ENCODE assay signal across 8 cellular contexts in the genomic region with DNA sequence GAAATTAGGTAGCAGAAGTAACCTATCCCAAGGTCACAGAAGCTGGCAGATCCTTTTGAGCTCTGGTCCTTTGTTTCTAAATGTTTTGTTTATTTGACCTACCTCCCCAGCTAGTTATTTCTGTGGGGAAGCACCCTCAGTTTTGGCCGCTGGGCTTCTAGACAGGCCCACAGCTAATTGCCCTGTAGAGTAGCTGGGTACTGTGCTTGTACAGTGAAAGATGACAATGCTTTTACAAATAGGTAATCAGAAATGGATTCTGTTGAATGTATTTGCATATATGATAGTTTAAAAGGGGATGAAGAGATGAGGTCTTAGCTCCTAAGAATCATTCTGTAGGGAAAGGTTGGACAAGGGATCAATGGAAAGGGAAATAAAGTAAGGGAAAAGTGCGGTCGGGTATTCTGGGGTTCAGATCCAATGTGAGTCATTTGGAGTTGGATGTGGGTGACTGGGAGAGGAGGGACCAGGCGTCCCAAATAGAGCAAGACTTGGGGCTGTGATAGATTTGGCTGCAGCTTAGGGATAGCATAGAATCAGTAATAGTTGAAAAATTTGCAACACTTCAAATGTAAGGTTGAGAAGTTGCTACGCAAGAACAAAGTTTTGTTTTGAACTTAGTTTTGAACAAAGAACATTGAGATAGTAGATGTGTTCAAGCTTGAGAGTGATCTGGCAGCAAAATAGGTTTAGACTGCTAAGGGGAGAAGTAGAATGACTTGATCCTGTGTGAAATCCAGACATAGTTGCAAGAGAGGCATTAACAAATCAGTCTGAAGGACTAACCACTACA. TPM values are rescaled to one million over a fixed set of nuclear protein-coding genes. Genes with fewer than 3 reads are reported as not detected.
DNase-seq lines count a peak whose midpoint lies in the region; TF ChIP-seq lines count a peak whose summit lies in the region.

No MANE protein-coding gene starts in this region.

- no peak overlapping the region for H2BK120ac ChIP-seq in neuronal stem cell (ENCODE audit: low read depth, low read length)

- DNase-seq in COR-L47 (lab: John Stamatoyannopoulos, UW) (peak; percentile 11), endodermal cell (no peak), osteoblast (ENCODE audit: insufficient read length, low spot score, missing footprints) (peak; percentile 66), putamen (ENCODE audit: low spot score) (no peak), Karpas-422 (no peak), neuronal stem cell (ENCODE audit: low spot score) (no peak), SJCRH30 (no peak)

- H3K9ac ChIP-seq in OCI-LY1 (ENCODE audit: low read length), result no peak overlapping the region
- peak overlapping the region; percentile 99 for H3K9ac ChIP-seq in endodermal cell (ENCODE audit: extremely low read depth, low read length, poor library complexity, severe bottlenecking)
- no peak overlapping the region for H3K9ac ChIP-seq in Karpas-422 (ENCODE audit: low read length)
- no peak overlapping the region for H3K9ac ChIP-seq in neuronal stem cell (ENCODE audit: low read depth, low read length, poor library complexity)

- no peak overlapping the region for H4K8ac ChIP-seq in neuronal stem cell (ENCODE audit: low read depth, low read length)

- no peaks in the 10 kb centered on the region for H3K9me3 Mint-ChIP-seq in endodermal cell

- H3K4me3 ChIP-seq in OCI-LY1 (ENCODE audit: low read depth, low read length, poor library complexity, severe bottlenecking) (no peak overlapping the region), endodermal cell (ENCODE audit: low read length) (peak overlapping the region; percentile 96), osteoblast (ENCODE audit: insufficient read depth, low read length) (peak overlapping the region; percentile 74), Karpas-422 (ENCODE audit: low read length) (no peak overlapping the region), neuronal stem cell (ENCODE audit: low read length in 2 of 2) (no peak overlapping the region), SJCRH30 (no peak overlapping the region)

- H3K27me3 ChIP-seq in OCI-LY1 (ENCODE audit: insufficient read depth, low read length), result no peaks in the 10 kb centered on the region
- H3K27me3 ChIP-seq in endodermal cell (ENCODE audit: control insufficient read depth, insufficient read depth, low read length, poor library complexity, severe bottlenecking), result no peaks in the 10 kb centered on the region
- no peaks in the 10 kb centered on the region for H3K27me3 ChIP-seq in osteoblast (ENCODE audit: insufficient read depth, low read length)
- H3K27me3 ChIP-seq in Karpas-422 (ENCODE audit: low read length), result no peaks in the 10 kb centered on the region
- no peaks in the 10 kb centered on the region for H3K27me3 ChIP-seq in neuronal stem cell (ENCODE audit: control insufficient read depth in 3 of 3, insufficient read depth in 3 of 3, low read depth in 1 of 3, low read length in 3 of 3)
- no peaks in the 10 kb centered on the region for H3K27me3 ChIP-seq in SJCRH30

- 73 to 100% methylated on average over 4 to 5 of the region's 5 CpGs for WGBS in endodermal cell (ENCODE audit: insufficient coverage in 1 of 2, insufficient read length in 1 of 2), 2 experiments
- no CpG with 5 or more reads among the region's 5 CpGs for WGBS in neuronal stem cell (ENCODE audit: extremely low coverage in 2 of 2, insufficient read length in 2 of 2, insufficient replicate concordance in 1 of 2), 2 donors

- H3K36me3 Mint-ChIP-seq in endodermal cell (ENCODE audit: low read depth), result peaks cover 71% of the 10 kb centered on the region

- H2AK5ac ChIP-seq in neuronal stem cell (ENCODE audit: low read depth, low read length), result no peak overlapping the region

- H3K18ac ChIP-seq in neuronal stem cell (ENCODE audit: low read length), result no peak overlapping the region

- H3K9me3 ChIP-seq in OCI-LY1 (ENCODE audit: low read length) (no peaks in the 10 kb centered on the region), endodermal cell (ENCODE audit: control insufficient read depth, low read length) (no peaks in the 10 kb centered on the region), osteoblast (ENCODE audit: low read depth, low read length) (no peaks in the 10 kb centered on the region), Karpas-422 (ENCODE audit: low read length) (no peaks in the 10 kb centered on the region), neuronal stem cell (replicated peaks in 1 of 2; ENCODE audit: control insufficient read depth in 2 of 2, insufficient read depth in 1 of 2, low read depth in 1 of 2, low read length in 2 of 2) (no peaks in the 10 kb centered on the region), SJCRH30 (replicated peaks) (no peaks in the 10 kb centered on the region)

- no peak overlapping the region for H4K91ac ChIP-seq in neuronal stem cell (ENCODE audit: low read depth, low read length, poor library complexity)

- no peak overlapping the region for H2BK15ac ChIP-seq in neuronal stem cell (ENCODE audit: low read length)

- H3K4me1 Mint-ChIP-seq in endodermal cell, result peaks cover 30% of the 10 kb centered on the region

- no peak overlapping the region for H2BK12ac ChIP-seq in neuronal stem cell (ENCODE audit: low read length)

- H3K23ac ChIP-seq in neuronal stem cell (ENCODE audit: low read depth, low read length, poor library complexity), result no peak overlapping the region

- no peak for TF ChIP-seq CTCF in OCI-LY1 (IDR thresholded peaks at IDR 0.05; ENCODE audit: low read length)
- no peak for TF ChIP-seq CTCF in endodermal cell (conservative IDR thresholded peaks at IDR 0.05)
- TF ChIP-seq CTCF in osteoblast (IDR thresholded peaks at IDR 0.05; ENCODE audit: extremely low read depth, low read depth, low read length), result no peak

- H2BK5ac ChIP-seq in neuronal stem cell (ENCODE audit: low read length), result no peak overlapping the region

- H3K4me2 ChIP-seq in OCI-LY1 (ENCODE audit: low read length) (peak overlapping the region; percentile 76; the same call in 1 of the 2 replicates), osteoblast (ENCODE audit: insufficient read depth, low read length) (peak overlapping the region; percentile 81), Karpas-422 (ENCODE audit: low read depth, low read length, poor library complexity, severe bottlenecking) (no peak overlapping the region), neuronal stem cell (ENCODE audit: insufficient read depth, low read length, poor library complexity, severe bottlenecking) (no peak overlapping the region)

- H4K20me1 ChIP-seq in OCI-LY1 (ENCODE audit: insufficient read depth, low read length) (no peaks in the 10 kb centered on the region), osteoblast (ENCODE audit: insufficient read depth, low read length) (peaks cover 46% of the 10 kb centered on the region), Karpas-422 (ENCODE audit: insufficient read depth, low read depth, low read length) (peaks cover 19% of the 10 kb centered on the region)

- H3K9me2 ChIP-seq in OCI-LY1 (ENCODE audit: low read depth, low read length) (no peaks in the 10 kb centered on the region), Karpas-422 (replicated peaks; ENCODE audit: insufficient read depth, low read length) (no peaks in the 10 kb centered on the region)

- H3F3A ChIP-seq in OCI-LY1 (ENCODE audit: insufficient read depth, low read length), result no peaks in the 10 kb centered on the region

- H2AFZ ChIP-seq in OCI-LY1 (ENCODE audit: low read length), result no peak overlapping the region
- no peak overlapping the region for H2AFZ ChIP-seq in osteoblast (ENCODE audit: low read length)
- H2AFZ ChIP-seq in Karpas-422 (ENCODE audit: low read length), result no peak overlapping the region
- H2AFZ ChIP-seq in neuronal stem cell (ENCODE audit: low read length), result no peak overlapping the region

- H3K4me3 Mint-ChIP-seq in endodermal cell, result peak overlapping the region; percentile 99

- peak overlapping the region; percentile 78 for H3K27ac Mint-ChIP-seq in endodermal cell

- H3K79me2 ChIP-seq in OCI-LY1 (ENCODE audit: insufficient read depth, low read length) (peaks cover 15% of the 10 kb centered on the region; the same call in 1 of the 2 replicates), osteoblast (ENCODE audit: insufficient read depth, low read length) (peaks cover 81% of the 10 kb centered on the region), Karpas-422 (ENCODE audit: low read length) (peaks cover 9% of the 10 kb centered on the region; the same call in 1 of the 2 replicates)

- no peak overlapping the region for H3K4ac ChIP-seq in neuronal stem cell (ENCODE audit: low read length)

- H3K79me1 ChIP-seq in neuronal stem cell (ENCODE audit: low read depth, low read length), result peaks cover 5% of the 10 kb centered on the region

- H3K36me3 ChIP-seq in OCI-LY1 (ENCODE audit: insufficient read depth, low read length) (0 out of 2 replicates have a peak, but pooled peaks cover 3% of the 10 kb centered on the region), endodermal cell (ENCODE audit: control insufficient read depth, insufficient read depth, low read length) (peaks cover 74% of the 10 kb centered on the region), osteoblast (ENCODE audit: insufficient read depth, low read length) (no peaks in the 10 kb centered on the region), Karpas-422 (ENCODE audit: insufficient read depth, low read length) (no peaks in the 10 kb centered on the region), neuronal stem cell (replicated peaks in 1 of 2; ENCODE audit: control insufficient read depth in 2 of 2, insufficient read depth in 2 of 2, low read length in 2 of 2) (peaks cover 0 to 7% of the 10 kb centered on the region in 2 donors), SJCRH30 (no peaks in the 10 kb centered on the region)

- no peak overlapping the region for H3K14ac ChIP-seq in neuronal stem cell (ENCODE audit: low read length)

- H3K27me3 Mint-ChIP-seq in endodermal cell (ENCODE audit: insufficient read depth), result no peaks in the 10 kb centered on the region

- H3K27ac ChIP-seq in OCI-LY1 (ENCODE audit: low read depth, low read length, poor library complexity, severe bottlenecking) (no peak overlapping the region), endodermal cell (ENCODE audit: low read depth, low read length) (no peak overlapping the region), osteoblast (ENCODE audit: low read depth, low read length) (peak overlapping the region; percentile 94), Karpas-422 (ENCODE audit: low read length) (no peak overlapping the region), neuronal stem cell (replicated peaks; ENCODE audit: low read length) (no peak overlapping the region), SJCRH30 (no peak overlapping the region)

- peaks cover 31% of the 10 kb centered on the region for H3K4me1 ChIP-seq in OCI-LY1 (ENCODE audit: insufficient read depth, low read length, severe bottlenecking)
- H3K4me1 ChIP-seq in endodermal cell (ENCODE audit: control insufficient read depth, insufficient read depth, low read length), result no peaks in the 10 kb centered on the region
- peaks cover 24% of the 10 kb centered on the region for H3K4me1 ChIP-seq in osteoblast (ENCODE audit: insufficient read depth, low read length)
- peaks cover 25% of the 10 kb centered on the region for H3K4me1 ChIP-seq in Karpas-422 (ENCODE audit: low read length)
- peaks cover 7 to 8% of the 10 kb centered on the region in 2 donors for H3K4me1 ChIP-seq in neuronal stem cell (ENCODE audit: control insufficient read depth in 2 of 2, insufficient read depth in 1 of 2, low read depth in 1 of 2, low read length in 2 of 2)
- H3K4me1 ChIP-seq in SJCRH30, result peaks cover 5% of the 10 kb centered on the region

RNA-seq across cellular contexts. Expression of gene NUDT4, which starts 3.7 kb away (rescaled TPM):
- 100 to 1,000 TPM; 334 to 453 TPM for total RNA-seq in endodermal cell
- 125 TPM for polyA plus RNA-seq in endodermal cell (2013, experiment 1 of 2)
- polyA plus RNA-seq in endodermal cell (2013, experiment 2 of 2), result 149 TPM
- total RNA-seq in osteoblast, result 138 and 145 TPM in 2 replicates
- 12.1 and 21.0 TPM in 2 replicates for total RNA-seq in Karpas-422 (2014; rRNA removed; shearing (Covaris generic); ENCODE audit: low replicate concordance)
- 42.1 TPM for polyA plus RNA-seq in neuronal stem cell (2013, experiment 1 of 2)
- polyA plus RNA-seq in neuronal stem cell (2013, experiment 2 of 2), result 44.5 TPM
- total RNA-seq in SJCRH30 (2014; rRNA removed; shearing (Covaris generic)), result 36.7 and 38.8 TPM in 2 replicates

Comparison
In these comparisons a context has a peak if more than half of its experiments do, and no peak if none do; other contexts are left out.
1. DNase-seq: peak in COR-L47 (single experiment) and osteoblast (single experiment); none in endodermal cell (single experiment), putamen (single experiment), Karpas-422 (single experiment), neuronal stem cell (single experiment) and SJCRH30 (0 of 2).
2. H3K4me2 ChIP-seq: peak in OCI-LY1 (single experiment) and osteoblast (single experiment); none in Karpas-422 (single experiment) and neuronal stem cell (single experiment).
3. H3K4me3 ChIP-seq: peak in endodermal cell (single experiment) and osteoblast (single experiment); none in OCI-LY1 (single experiment), Karpas-422 (single experiment), neuronal stem cell (0 of 2) and SJCRH30 (single experiment).